22 cellular contexts compared by ENCODE assay signal in genomic region chr10:84084342-84084741, GRCh38.
"Had no signal": no experiment of that assay in that cellular context is flagged by ENCODE, and none has a peak within 500 bp of the region (broad histone marks: within the 10 kb centered on the region; RNA-seq: fewer than 3 reads in every experiment).

No MANE protein-coding gene starts in this region.

- H3K27me3 ChIP-seq: SJCRH30 had no signal

- DNase-seq: Kasumi-1, MM.1S, NCI-H1092 treated with DMSO at 0.1 percent for 48 hours, NCI-H1436, NCI-H1694 treated with DMSO at 0.1 percent for 48 hours, NCI-H2029, NCI-H2081 treated with DMSO at 0.1 percent for 48 hours, NCI-H2171, NCI-H226, NCI-H446, NCI-H510A, NCI-H524 treated with DMSO at 0.1 percent for 48 hours, NCI-H69, NCI-H774, RPMI8226, SHP77 treated with DMSO at 0.1 percent for 48 hours, SJCRH30 had no signal

- H3K4me2 ChIP-seq: KMS-11 had no signal

- H3K4me3 ChIP-seq: K562, SJCRH30 had no signal

- H3K27ac ChIP-seq: HL-60, KMS-11, SJCRH30 had no signal

- H3K27ac Mint-ChIP-seq: IgD-negative memory B cell had no signal

- ATAC-seq: K562, SK-N-SH treated with all-trans-retinoic acid at 6 μM for 48 hours had no signal

- H3K4me3 Mint-ChIP-seq: IgD-negative memory B cell had no signal

- H3K36me3 ChIP-seq: SJCRH30 had no signal

- H3K9ac ChIP-seq: KMS-11 had no signal

- H3K9me3 ChIP-seq: SJCRH30 had no signal

- H3K4me1 ChIP-seq: SJCRH30 had no signal

- H3K4me1 Mint-ChIP-seq: IgD-negative memory B cell had no signal
